In genomic region chr21:29571949-29572348, GRCh38 we compare ENCODE assay signal across 23 cellular contexts.
"Had no signal": no experiment of that assay in that cellular context is flagged by ENCODE, and none has a peak within 500 bp of the region (broad histone marks: within the 10 kb centered on the region; RNA-seq: fewer than 3 reads in every experiment).

No MANE protein-coding gene starts in this region.

- DNase-seq: activated B cell treated with CpG ODN at 0.5 μM for 24 hours; activated CD4-positive, alpha-beta T cell treated with anti-CD3 and anti-CD28 coated beads, Interleukin-2, amount 50 U/mL, for 1 hour; activated CD8-positive, alpha-beta T cell treated with anti-CD3 and anti-CD28 coated beads for 36 hours; activated naive CD4-positive, alpha-beta T cell; activated T-cell treated with anti-CD3 and anti-CD28 coated beads, Interleukin-2, amount 50 U/mL, for 72 hours; central memory CD4-positive, alpha-beta T cell; endodermal cell; foreskin fibroblast; heart left ventricle; hypothalamus; naive B cell; nephron progenitor cell; ovary; retina; stimulated activated CD4-positive, alpha-beta T cell treated with anti-CD3 and anti-CD28 coated beads, Interleukin-12 subunit alpha, Interleukin-12 subunit beta, amount 100 ng/mL, for 4 hours; stimulated activated CD4-positive, alpha-beta T cell treated with anti-CD3 and anti-CD28 coated beads, Interleukin-4, amount 100 ng/mL, for 1 hour; T-helper 9 cell; uterus had no signal

- H3K9me3 ChIP-seq: breast epithelium, heart left ventricle, ovary, uterus had no signal

- H3K36me3 ChIP-seq: breast epithelium, heart left ventricle, ovary, uterus had no signal

- H3K27me3 ChIP-seq: breast epithelium, heart left ventricle, ovary, uterus had no signal

- H3K4me3 ChIP-seq: breast epithelium, heart left ventricle, ovary, skin epidermis, uterus had no signal

- H3K27ac ChIP-seq: breast epithelium, heart left ventricle, ovary, skin epidermis, uterus had no signal

- H3K4me1 ChIP-seq: breast epithelium, heart left ventricle, uterus had no signal

- ATAC-seq: activated CD8-positive, alpha-beta T cell treated with anti-CD3 and anti-CD28 coated beads for 36 hours; activated naive CD4-positive, alpha-beta T cell treated with anti-CD3 and anti-CD28 coated beads, Interleukin-2, amount 50 U/mL, for 72 hours; activated T-cell treated with anti-CD3 and anti-CD28 coated beads, Interleukin-2, amount 50 U/mL, for 72 hours; esophagus mucosa; heart left ventricle; sciatic nerve had no signal
